ENCODE assay signal across 14 cellular contexts in the genomic region with DNA sequence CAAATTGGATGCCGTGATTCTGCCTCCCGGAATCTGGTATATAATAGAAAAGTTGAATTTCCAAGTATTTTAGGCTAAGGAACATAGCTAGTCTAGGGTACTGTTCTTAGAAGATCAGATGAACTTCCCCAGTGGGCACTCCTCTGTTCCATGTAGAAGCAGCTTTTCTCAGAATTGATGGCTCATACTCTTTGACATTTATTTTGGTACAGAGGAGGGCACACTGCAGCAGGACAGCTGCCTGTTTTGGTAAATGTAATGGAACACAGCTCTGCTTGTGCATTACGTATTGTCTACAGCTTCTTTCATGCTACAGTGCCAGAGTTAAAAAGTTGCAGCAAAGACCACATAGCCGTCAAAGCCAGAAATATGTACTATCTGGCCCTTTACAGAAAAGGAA.
"Had no signal": no experiment of that assay in that cellular context is flagged by ENCODE, and none has a peak within 500 bp of the region (broad histone marks: within the 10 kb centered on the region; RNA-seq: fewer than 3 reads in every experiment).

No MANE protein-coding gene starts in this region.

- H3K27ac Mint-ChIP-seq: activated CD4-positive, alpha-beta T cell treated with anti-CD3 and anti-CD28 coated beads, Interleukin-2, amount 10 ng/mL, durations not matched to agents 7 days and 5 days; WTC11 had no signal

- H3K4me3 ChIP-seq: cardiac muscle cell, hepatocyte, left lung, mucosa of descending colon, right atrium auricular region had no signal

- H3K9me3 ChIP-seq: left lung, mucosa of descending colon, right atrium auricular region had no signal

- H3K9me3 Mint-ChIP-seq: activated CD4-positive, alpha-beta T cell treated with anti-CD3 and anti-CD28 coated beads, Interleukin-2, amount 10 ng/mL, durations not matched to agents 7 days and 5 days; naive thymus-derived CD8-positive, alpha-beta T cell; WTC11 had no signal

- H3K27ac ChIP-seq: cardiac muscle cell, hepatocyte, left lung, right atrium auricular region had no signal

- ATAC-seq: left lung; mucosa of descending colon; naive thymus-derived CD8-positive, alpha-beta T cell; WTC11 had no signal

- DNase-seq: activated CD4-positive, alpha-beta T cell treated with anti-CD3 and anti-CD28 coated beads, Interleukin-2, amount 10 ng/mL, durations not matched to agents 7 days and 5 days; activated naive CD4-positive, alpha-beta T cell treated with Interleukin-2 at 50 U/mL for 16 hours; kidney; left lung; mucosa of descending colon; nucleus accumbens; small intestine; stimulated activated CD4-positive, alpha-beta T cell treated with anti-CD3 and anti-CD28 coated beads, Interleukin-4, amount 100 ng/mL, for 24 hours; T-helper 2 cell had no signal

- H3K27me3 Mint-ChIP-seq: activated CD4-positive, alpha-beta T cell treated with anti-CD3 and anti-CD28 coated beads, Interleukin-2, amount 10 ng/mL, durations not matched to agents 7 days and 5 days; naive thymus-derived CD8-positive, alpha-beta T cell had no signal

- H3K4me3 Mint-ChIP-seq: activated CD4-positive, alpha-beta T cell treated with anti-CD3 and anti-CD28 coated beads, Interleukin-2, amount 10 ng/mL, durations not matched to agents 7 days and 5 days; WTC11 had no signal

- H3K4me2 ChIP-seq: hepatocyte had no signal

- H3K27me3 ChIP-seq: cardiac muscle cell, hepatocyte, left lung, right atrium auricular region had no signal
